Comparison of ENCODE assay signal across 8 cellular contexts in the genomic region with DNA sequence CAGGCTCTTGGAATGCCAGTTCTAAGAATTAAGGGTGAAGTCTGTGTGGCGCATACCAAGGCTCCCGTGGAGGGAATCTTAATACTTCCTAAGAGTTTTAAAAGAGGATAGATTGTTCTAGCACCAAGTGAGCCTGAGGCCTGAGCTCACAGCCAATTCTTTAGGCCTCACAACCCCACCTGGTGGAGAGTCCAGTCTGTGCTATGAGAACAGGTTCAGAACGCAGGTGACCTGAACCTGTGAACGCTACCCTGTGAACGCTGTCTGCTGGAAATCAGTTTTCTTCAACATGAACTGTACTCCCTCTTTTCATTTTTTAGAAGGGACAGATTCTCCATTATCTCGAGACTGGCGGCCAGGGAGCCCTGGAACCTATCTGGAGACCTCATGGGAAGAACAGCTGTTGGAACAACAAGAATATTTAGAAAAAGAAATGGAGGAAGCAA. TPM values are rescaled to one million over a fixed set of nuclear protein-coding genes. Genes with fewer than 3 reads are reported as not detected.
DNase-seq lines count a peak whose midpoint lies in the region; TF ChIP-seq lines count a peak whose summit lies in the region.

No MANE protein-coding gene starts in this region.

- no peak overlapping the region for H3K27ac ChIP-seq in HL-60 (replicated peaks)

- peaks cover 0 to 3% (median 3%) of the 10 kb centered on the region in 3 donors for H3K36me3 Mint-ChIP-seq in immature natural killer cell

- H3K27me3 ChIP-seq in HL-60 (ENCODE audit: insufficient read depth, poor library complexity, severe bottlenecking): peaks cover 2% of the 10 kb centered on the region

- H3K9me3 Mint-ChIP-seq in immature natural killer cell: no peaks in the 10 kb centered on the region

- peak overlapping the region in 1 of 6 donors; percentile 26 for H3K27ac Mint-ChIP-seq in immature natural killer cell

- H3K4me3 ChIP-seq in HL-60 (replicated peaks; ENCODE audit: insufficient read depth, low read length) (no peak overlapping the region), astrocyte of the spinal cord (ENCODE audit: low read depth, low read length) (no peak overlapping the region)

- TF ChIP-seq CTCF in HL-60 (IDR thresholded peaks at IDR 0.05; ENCODE audit: insufficient read depth, low read length) (peak; percentile 22), astrocyte of the spinal cord (IDR thresholded peaks at IDR 0.05; ENCODE audit: low read depth, low read length) (peak; percentile 79)

- DNase-seq in NCI-H446 (lab: John Stamatoyannopoulos, UW) (peak; percentile 8 to 29), NCI-H446 treated with DMSO at 0.1 percent for 48 hours (lab: John Stamatoyannopoulos, UW) (no peak), HL-60 (ENCODE audit: low read depth in 1 of 2, low spot score in 1 of 2) (peak in 1 of 2 experiments; percentile 52), SW480 (ENCODE audit: low spot score) (peak; percentile 75), astrocyte of the spinal cord (ENCODE audit: low read depth, low spot score) (peak; percentile 56), immature natural killer cell (peak; percentile 20 to 43 (median 22)), GOT3 (lab: John Stamatoyannopoulos, UW) (no peak)
- DNase-seq in stimulated activated CD4-positive, alpha-beta T cell treated with anti-CD3 and anti-CD28 coated beads, Interleukin-15, amount 100 ng/mL, for 24 hours: peak; percentile 72

- in situ Hi-C loops in astrocyte of the spinal cord (cut with HindIII; ENCODE audit: low sequenced_read_pairs): no loop called here

- H3K27me3 Mint-ChIP-seq in immature natural killer cell (ENCODE audit: low read depth in 3 of 3): peaks cover 3 to 13% (median 8%) of the 10 kb centered on the region in 3 donors

- no peak overlapping the region for H3K4me3 Mint-ChIP-seq in immature natural killer cell

- H3K4me1 Mint-ChIP-seq in immature natural killer cell: peaks cover 7 to 9% of the 10 kb centered on the region in 2 donors

RNA-seq across cellular contexts. Expression of gene DLAT, which starts 43.2 kb away (rescaled TPM):
- polyA plus RNA-seq in immature natural killer cell: 10 to 100 TPM; 13.6 to 21.5 (median 20.7) TPM

RNA-seq across cellular contexts. Expression of gene DIXDC1, which starts 44.9 kb away (rescaled TPM):
- not detected for polyA plus RNA-seq in immature natural killer cell

Comparison
In these comparisons a context has a peak if more than half of its experiments do, and no peak if none do; other contexts are left out.
1. DNase-seq: peak in NCI-H446 (2 of 2), SW480 (single experiment), astrocyte of the spinal cord (single experiment), immature natural killer cell (3 of 3) and stimulated activated CD4-positive, alpha-beta T cell treated with anti-CD3 and anti-CD28 coated beads, Interleukin-15, amount 100 ng/mL, for 24 hours (single experiment); none in NCI-H446 treated with DMSO at 0.1 percent for 48 hours (single experiment) and GOT3 (single experiment).